21 cellular contexts compared by ENCODE assay signal in genomic region chr10:121983828-121984227, GRCh38. TPM values are rescaled to one million over a fixed set of nuclear protein-coding genes. Genes with fewer than 3 reads are reported as not detected.
DNase-seq lines count a peak whose midpoint lies in the region; ATAC-seq, FAIRE-seq and TF ChIP-seq lines count a peak whose summit lies in the region.
"Had no signal": no experiment of that assay in that cellular context is flagged by ENCODE, and none has a peak within 500 bp of the region (broad histone marks: within the 10 kb centered on the region; RNA-seq: fewer than 3 reads in every experiment).

No MANE protein-coding gene starts in this region.

- H3K36me3 ChIP-seq in WERI-Rb-1 = no peaks in the 10 kb centered on the region
- H3K36me3 ChIP-seq in HepG2 (replicated peaks in 1 of 2; ENCODE audit: control insufficient read depth in 1 of 2, insufficient read depth in 2 of 2, low read length in 2 of 2) = no peaks in the 10 kb centered on the region
- no peaks in the 10 kb centered on the region for H3K36me3 ChIP-seq in small intestine (ENCODE audit: control insufficient read depth in 2 of 2, insufficient read depth in 2 of 2, low read length in 2 of 2)
- H3K36me3 ChIP-seq: BLaER1, HAP-1 had no signal

- TF ChIP-seq CTCF in WERI-Rb-1 (IDR thresholded peaks at IDR 0.05; ENCODE audit: low read depth, low read length) (no peak), HepG2 (CRISPR knock-in tag; IDR thresholded peaks at IDR 0.05) (no peak)

- WGBS in HepG2 (ENCODE audit: low lambda C conversion rate) = 24% methylated on average over 6 of the region's 6 CpGs
- 17 to 59% (median 33%) methylated on average over 6 of the region's 6 CpGs for WGBS in small intestine, 3 donors

- no peak overlapping the region for H2AFZ ChIP-seq in HepG2 (ENCODE audit: low read length)
- H2AFZ ChIP-seq: GM23248 had no signal

- H3K27me3 ChIP-seq in WERI-Rb-1 (ENCODE audit: insufficient read depth, low read depth, severe bottlenecking) = no peaks in the 10 kb centered on the region
- H3K27me3 ChIP-seq in HepG2 (ENCODE audit: control insufficient read depth in 1 of 2, insufficient read depth in 2 of 2, low read length in 2 of 2) = no peaks in the 10 kb centered on the region
- H3K27me3 ChIP-seq in small intestine (ENCODE audit: control insufficient read depth in 2 of 2, insufficient read depth in 2 of 2, low read length in 2 of 2) = no peaks in the 10 kb centered on the region
- H3K27me3 ChIP-seq: BLaER1 had no signal

- no TSS peak for BruUV-seq in HepG2 (replicated peaks; lab: Mats Ljungman, UMichigan)

- in situ Hi-C loops in HepG2 (cut with HindIII; ENCODE audit: extremely low pct_ligation_motif_present, low pct_unique_long_range_greater_than_20kb) = no loop called here

- H3K4me3 ChIP-seq in WERI-Rb-1 (ENCODE audit: low read depth, low read length) (no peak overlapping the region), HepG2 (replicated peaks in 1 of 3; ENCODE audit: insufficient read depth in 1 of 3, low read depth in 2 of 3, low read length in 3 of 3) (no peak overlapping the region), small intestine (ENCODE audit: low read depth in 1 of 2, low read length in 2 of 2) (no peak overlapping the region)
- H3K4me3 ChIP-seq: BLaER1, GM23248, HAP-1 had no signal

- CTCF ChIA-PET in HepG2 (lab: Yijun Ruan, JAX; ENCODE audit: low intra/inter-chr PET ratio, low total read pairs) = no interaction called here

- POLR2A ChIA-PET in HepG2 (lab: Yijun Ruan, JAX) = no interaction called here

- no peaks in the 10 kb centered on the region for H3K79me2 ChIP-seq in HepG2 (ENCODE audit: insufficient read depth, low read length)

- intact Hi-C loops in HepG2 (cut with micrococcal nuclease; ENCODE audit: unreplicated experiment) = no loop called here

- H4K20me1 ChIP-seq in HepG2 (ENCODE audit: insufficient read depth, low read length) = no peaks in the 10 kb centered on the region
- H4K20me1 ChIP-seq: BLaER1 had no signal

- peak; percentile 75 for DNase-seq in DMS 273 (lab: John Stamatoyannopoulos, UW; ENCODE audit: unreplicated experiment)
- peak; percentile 64 for DNase-seq in WERI-Rb-1
- no peak for DNase-seq in HepG2 (ENCODE audit: low spot score)
- peak; percentile 84 for DNase-seq in small intestine
- no peak for DNase-seq in cerebellum (ENCODE audit: low spot score)
- no peak for DNase-seq in HuH-7 (ENCODE audit: low spot score)
- no peak for DNase-seq in HK-2 (ENCODE audit: unreplicated experiment)
- DNase-seq: 8988T; CD4-positive, alpha-beta memory T cell; DMS53; DND-41; EL; GM23248 had no signal

- TF ChIP-seq EP300 in HepG2 (IDR thresholded peaks at IDR 0.05; ENCODE audit: low read depth in 2 of 2, low read length in 2 of 2) = no peak
- no peak for TF ChIP-seq EP300 in HepG2 (CRISPR knock-in tag; IDR thresholded peaks at IDR 0.05; ENCODE audit: borderline replicate concordance)

- no peak for TF ChIP-seq POLR2A in HepG2 (IDR thresholded peaks at IDR 0.05; ENCODE audit: insufficient read depth in 1 of 2, low read depth in 2 of 2, low read length in 2 of 2)

- peaks cover 25% of the 10 kb centered on the region for H3K4me1 ChIP-seq in HepG2 (ENCODE audit: insufficient read depth, low read length)
- no peaks in the 10 kb centered on the region for H3K4me1 ChIP-seq in small intestine (ENCODE audit: control insufficient read depth in 2 of 2, insufficient read depth in 1 of 2, low read depth in 1 of 2, low read length in 1 of 2)
- H3K4me1 ChIP-seq: BLaER1, HAP-1 had no signal

- H3K27ac ChIP-seq in WERI-Rb-1 (peak overlapping the region; percentile 71), HepG2 (ENCODE audit: extremely low read length, insufficient read depth, low read length) (no peak overlapping the region), small intestine (ENCODE audit: low read depth in 1 of 2, low read length in 1 of 2) (no peak overlapping the region)
- H3K27ac ChIP-seq: BLaER1, GM23248, HL-60 had no signal

- TF ChIP-seq RAD21 in HepG2 (CRISPR knock-in tag; IDR thresholded peaks at IDR 0.05) = no peak

- H3K9me3 ChIP-seq in WERI-Rb-1 (ENCODE audit: severe bottlenecking) (peaks cover 8% of the 10 kb centered on the region), HepG2 (ENCODE audit: low read length) (peaks cover 10% of the 10 kb centered on the region), small intestine (ENCODE audit: control insufficient read depth, low read depth) (peaks cover 2% of the 10 kb centered on the region)

- H3K4me2 ChIP-seq in HepG2 (ENCODE audit: low read depth, low read length) = peak overlapping the region; percentile 45; the same call in 1 of the 2 replicates
- H3K4me2 ChIP-seq: BLaER1 had no signal

- H3K9ac ChIP-seq in HepG2 (ENCODE audit: insufficient read depth, low read depth, low read length) = no peak overlapping the region
- H3K9ac ChIP-seq: BLaER1, GM23248 had no signal

- peak; percentile 56 for ATAC-seq in HepG2

- FAIRE-seq in HepG2 (lab: Jason Lieb, UNC) (no peak), small intestine (lab: Jason Lieb, UNC) (no peak)
- FAIRE-seq: G401.6, GM12891, GM19239 had no signal

RNA-seq across cellular contexts. Expression of gene TACC2, which starts 5.1 kb away (rescaled TPM):
- total RNA-seq in HepG2 (2016; rRNA removed; fragmentation: Illumina TruSeq; extraction: Trizol) = 11.8 and 16.1 TPM in 2 replicates
- 3.0 and 3.6 TPM in 2 replicates for total RNA-seq in HepG2 (2016; cell fraction: cytosol; rRNA removed; fragmentation: Illumina TruSeq; extraction: Trizol; ENCODE audit: low read depth)
- 11.8 and 16.2 TPM in 2 replicates for total RNA-seq in HepG2 (2016; cell fraction: insoluble cytoplasmic fraction; rRNA removed; fragmentation: Illumina TruSeq; extraction: Trizol)
- total RNA-seq in HepG2 (2016; cell fraction: membrane; rRNA removed; fragmentation: Illumina TruSeq; extraction: Trizol) = 8.9 and 10.3 TPM in 2 replicates
- total RNA-seq in HepG2 (2016; cell fraction: nucleus; rRNA removed; fragmentation: Illumina TruSeq; extraction: Trizol) = 23.8 and 25.0 TPM in 2 replicates
- polyA plus RNA-seq in HepG2 (2011; rRNA removed) = 15.3 and 16.0 TPM in 2 replicates
- polyA plus RNA-seq in HepG2 (2011; cell fraction: cytosol; rRNA removed) = 7.6 and 10.9 TPM in 2 replicates
- polyA plus RNA-seq in HepG2 (2011; cell fraction: nucleus; rRNA removed) = 37.7 and 43.0 TPM in 2 replicates
- 21.9 and 23.8 TPM in 2 replicates for polyA plus RNA-seq in HepG2 (2012)
- 1.6 and 2.9 TPM in 2 replicates for polyA plus RNA-seq in HepG2 (2016; cell fraction: cytosol; fragmentation: Illumina TruSeq; extraction: Trizol; ENCODE audit: low read depth)
- polyA plus RNA-seq in HepG2 (2016; cell fraction: insoluble cytoplasmic fraction; fragmentation: Illumina TruSeq; extraction: Trizol; ENCODE audit: low read depth) = 24.0 and 27.9 TPM in 2 replicates
- 6.4 and 8.1 TPM in 2 replicates for polyA plus RNA-seq in HepG2 (2016; cell fraction: membrane; fragmentation: Illumina TruSeq; extraction: Trizol; ENCODE audit: low read depth)
- 35.9 and 48.4 TPM in 2 replicates for polyA plus RNA-seq in HepG2 (2016; cell fraction: nucleus; fragmentation: Illumina TruSeq; extraction: Trizol; ENCODE audit: insufficient read depth, low read depth)
- polyA minus RNA-seq in HepG2 (2011; rRNA and poly(A)+ RNA removed; ENCODE audit: low replicate concordance) = 10.4 and 18.0 TPM in 2 replicates
- 9.7 and 13.0 TPM in 2 replicates for polyA minus RNA-seq in HepG2 (2011; cell fraction: cytosol; rRNA and poly(A)+ RNA removed)
- 30.6 and 33.9 TPM in 2 replicates for polyA minus RNA-seq in HepG2 (2011; cell fraction: nucleus; rRNA and poly(A)+ RNA removed)
- polyA plus RNA-seq in small intestine = 10 to 100 TPM; 28.6 to 99.5 (median 55.4) TPM
- 27.0 TPM for total RNA-seq in cerebellum
- total RNA-seq: CD4-positive, alpha-beta memory T cell had no signal
- polyA plus RNA-seq: CD14-positive monocyte; CD4-positive, alpha-beta memory T cell; IgD-negative memory B cell had no signal

RNA-seq across cellular contexts. Expression of gene NSMCE4A, which starts 8.8 kb away (rescaled TPM):
- total RNA-seq in HepG2 (2016; rRNA removed; fragmentation: Illumina TruSeq; extraction: Trizol) = 91.6 and 108 TPM in 2 replicates
- 46.8 and 47.9 TPM in 2 replicates for total RNA-seq in HepG2 (2016; cell fraction: cytosol; rRNA removed; fragmentation: Illumina TruSeq; extraction: Trizol; ENCODE audit: low read depth)
- total RNA-seq in HepG2 (2016; cell fraction: insoluble cytoplasmic fraction; rRNA removed; fragmentation: Illumina TruSeq; extraction: Trizol) = 95.7 and 113 TPM in 2 replicates
- total RNA-seq in HepG2 (2016; cell fraction: membrane; rRNA removed; fragmentation: Illumina TruSeq; extraction: Trizol) = 58.2 and 62.5 TPM in 2 replicates
- 79.6 and 84.1 TPM in 2 replicates for total RNA-seq in HepG2 (2016; cell fraction: nucleus; rRNA removed; fragmentation: Illumina TruSeq; extraction: Trizol)
- 47.0 and 61.1 TPM in 2 replicates for polyA plus RNA-seq in HepG2 (2011; rRNA removed)
- polyA plus RNA-seq in HepG2 (2011; cell fraction: cytosol; rRNA removed) = 26.3 and 29.5 TPM in 2 replicates
- 120 and 126 TPM in 2 replicates for polyA plus RNA-seq in HepG2 (2011; cell fraction: nucleus; rRNA removed)
- polyA plus RNA-seq in HepG2 (2012) = 42.3 and 49.9 TPM in 2 replicates
- polyA plus RNA-seq in HepG2 (2016; cell fraction: cytosol; fragmentation: Illumina TruSeq; extraction: Trizol; ENCODE audit: low read depth) = 42.9 and 45.9 TPM in 2 replicates
- 98.9 and 108 TPM in 2 replicates for polyA plus RNA-seq in HepG2 (2016; cell fraction: insoluble cytoplasmic fraction; fragmentation: Illumina TruSeq; extraction: Trizol; ENCODE audit: low read depth)
- 44.9 and 47.4 TPM in 2 replicates for polyA plus RNA-seq in HepG2 (2016; cell fraction: membrane; fragmentation: Illumina TruSeq; extraction: Trizol; ENCODE audit: low read depth)
- polyA plus RNA-seq in HepG2 (2016; cell fraction: nucleus; fragmentation: Illumina TruSeq; extraction: Trizol; ENCODE audit: insufficient read depth, low read depth) = 142 and 151 TPM in 2 replicates
- 11.7 and 12.0 TPM in 2 replicates for polyA minus RNA-seq in HepG2 (2011; rRNA and poly(A)+ RNA removed; ENCODE audit: low replicate concordance)
- polyA minus RNA-seq in HepG2 (2011; cell fraction: cytosol; rRNA and poly(A)+ RNA removed) = 11.8 and 18.0 TPM in 2 replicates
- 56.8 and 59.3 TPM in 2 replicates for polyA minus RNA-seq in HepG2 (2011; cell fraction: nucleus; rRNA and poly(A)+ RNA removed)
- 10 to 100 TPM; 55.8 to 79.2 (median 56.2) TPM for polyA plus RNA-seq in small intestine
- total RNA-seq in cerebellum = 41.6 TPM

RNA-seq across cellular contexts. Expression of gene ATE1, which starts 56.0 kb away (rescaled TPM):
- 42.2 and 68.9 TPM in 2 replicates for total RNA-seq in HepG2 (2016; rRNA removed; fragmentation: Illumina TruSeq; extraction: Trizol)
- 43.5 and 45.3 TPM in 2 replicates for total RNA-seq in HepG2 (2016; cell fraction: cytosol; rRNA removed; fragmentation: Illumina TruSeq; extraction: Trizol; ENCODE audit: low read depth)
- 42.7 and 63.5 TPM in 2 replicates for total RNA-seq in HepG2 (2016; cell fraction: insoluble cytoplasmic fraction; rRNA removed; fragmentation: Illumina TruSeq; extraction: Trizol)
- total RNA-seq in HepG2 (2016; cell fraction: membrane; rRNA removed; fragmentation: Illumina TruSeq; extraction: Trizol) = 36.0 and 39.2 TPM in 2 replicates
- 47.7 and 50.6 TPM in 2 replicates for total RNA-seq in HepG2 (2016; cell fraction: nucleus; rRNA removed; fragmentation: Illumina TruSeq; extraction: Trizol)
- polyA plus RNA-seq in HepG2 (2011; rRNA removed) = 13.9 and 17.5 TPM in 2 replicates
- 10.9 and 15.5 TPM in 2 replicates for polyA plus RNA-seq in HepG2 (2011; cell fraction: cytosol; rRNA removed)
- 8.0 and 12.0 TPM in 2 replicates for polyA plus RNA-seq in HepG2 (2011; cell fraction: nucleus; rRNA removed)
- polyA plus RNA-seq in HepG2 (2012) = 18.8 and 23.6 TPM in 2 replicates
- 1.3 and 1.5 TPM in 2 replicates for polyA plus RNA-seq in HepG2 (2016; cell fraction: cytosol; fragmentation: Illumina TruSeq; extraction: Trizol; ENCODE audit: low read depth)
- polyA plus RNA-seq in HepG2 (2016; cell fraction: insoluble cytoplasmic fraction; fragmentation: Illumina TruSeq; extraction: Trizol; ENCODE audit: low read depth) = 40.1 and 45.1 TPM in 2 replicates
- 5.8 and 7.3 TPM in 2 replicates for polyA plus RNA-seq in HepG2 (2016; cell fraction: membrane; fragmentation: Illumina TruSeq; extraction: Trizol; ENCODE audit: low read depth)
- 24.1 and 26.2 TPM in 2 replicates for polyA plus RNA-seq in HepG2 (2016; cell fraction: nucleus; fragmentation: Illumina TruSeq; extraction: Trizol; ENCODE audit: insufficient read depth, low read depth)
- 30.6 and 37.0 TPM in 2 replicates for polyA minus RNA-seq in HepG2 (2011; rRNA and poly(A)+ RNA removed; ENCODE audit: low replicate concordance)
- polyA minus RNA-seq in HepG2 (2011; cell fraction: cytosol; rRNA and poly(A)+ RNA removed) = 46.1 and 56.6 TPM in 2 replicates
- 54.5 and 71.6 TPM in 2 replicates for polyA minus RNA-seq in HepG2 (2011; cell fraction: nucleus; rRNA and poly(A)+ RNA removed)
- 10 to 100 TPM; 11.6 to 12.0 (median 11.9) TPM for polyA plus RNA-seq in small intestine
- total RNA-seq in cerebellum = 31.8 TPM

Comparison
In these comparisons a context has a peak if more than half of its experiments do, and no peak if none do; other contexts are left out.
1. DNase-seq: peak in DMS 273 (single experiment), WERI-Rb-1 (single experiment) and small intestine (single experiment); none in HepG2 (single experiment), cerebellum (single experiment), HuH-7 (single experiment) and HK-2 (single experiment).